In the genomic region with DNA sequence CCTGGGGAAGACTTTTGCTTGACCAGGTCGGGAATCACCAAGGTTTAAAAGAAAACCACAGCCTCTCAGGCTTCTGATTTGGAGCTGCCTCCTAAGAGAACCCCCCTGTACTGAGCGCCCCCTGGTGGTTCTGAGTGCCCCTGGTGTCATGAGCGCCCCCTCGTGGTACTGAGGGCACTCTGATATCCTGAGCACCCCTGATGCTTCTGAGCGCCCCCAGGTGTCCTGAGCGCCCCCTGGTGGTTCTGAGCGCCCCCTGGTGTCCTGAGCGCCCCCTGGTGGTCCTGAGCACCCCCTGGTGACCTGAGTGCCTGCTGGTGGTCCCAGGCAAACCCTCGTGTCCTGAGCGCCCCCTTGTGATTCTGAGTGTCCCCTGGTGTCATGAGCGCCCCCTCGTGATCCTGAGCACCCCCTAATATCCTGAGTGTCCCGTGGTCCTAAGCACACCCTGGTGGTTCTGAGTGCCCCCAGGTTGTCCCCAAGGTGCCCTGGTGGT, we compare ENCODE assay signal across 7 cellular contexts.
DNase-seq lines count a peak whose midpoint lies in the region; ATAC-seq and TF ChIP-seq lines count a peak whose summit lies in the region.
"Not testable (repeated sequence)": the region's sequence is repeated elsewhere in the genome, so short reads cannot be mapped to it uniquely, and the experiment has no call there.

No MANE protein-coding gene starts in this region.

- H3K4me1 ChIP-seq in lower lobe of right lung: not testable (repeated sequence)

- H3K4me3 ChIP-seq in brain microvascular endothelial cell (ENCODE audit: low read depth, low read length); lower lobe of right lung: not testable (repeated sequence)

- not testable (repeated sequence) for H3K27me3 ChIP-seq in brain microvascular endothelial cell (replicated peaks)
- peaks cover 13% of the 10 kb centered on the region for H3K27me3 ChIP-seq in lower lobe of right lung (ENCODE audit: low read depth)

- ATAC-seq in lower lobe of right lung: not testable (repeated sequence)

- in situ Hi-C loops in brain microvascular endothelial cell (cut with HindIII; ENCODE audit: low pct_ligation_motif_present, low sequenced_read_pairs): not testable (repeated sequence)

- peak; percentile 21 for DNase-seq in NCI-H146 (lab: John Stamatoyannopoulos, UW)
- peak; percentile 40 for DNase-seq in activated T-cell treated with anti-CD3 and anti-CD28 coated beads for 4 hours
- DNase-seq in brain microvascular endothelial cell: not testable (repeated sequence)
- peak; percentile 54 for DNase-seq in lower lobe of right lung
- DNase-seq in stimulated activated CD4-positive, alpha-beta T cell treated with anti-CD3 and anti-CD28 coated beads, Interleukin-4, amount 100 ng/mL, for 24 hours: peak; percentile 79

- not testable (repeated sequence) for H3K9me3 ChIP-seq in lower lobe of right lung

- TF ChIP-seq CTCF in GM12872 (IDR thresholded peaks at IDR 0.05; ENCODE audit: insufficient read depth, low read depth, low read length) (peak; percentile 82), VCaP (conservative IDR thresholded peaks at IDR 0.05) (peak; percentile 31; the same call in 1 of the 2 replicates), brain microvascular endothelial cell (IDR thresholded peaks at IDR 0.05; ENCODE audit: low read depth, low read length, missing control alignments) (peak; percentile 31), lower lobe of right lung (IDR thresholded peaks at IDR 0.05) (peak; percentile 48)

- intact Hi-C loops in lower lobe of right lung (cut with DNase I): not testable (repeated sequence)

- H3K27ac ChIP-seq in VCaP, brain microvascular endothelial cell, lower lobe of right lung: not testable (repeated sequence)

- not testable (repeated sequence) for H3K36me3 ChIP-seq in brain microvascular endothelial cell (replicated peaks); lower lobe of right lung

Comparison
In these comparisons a context has a peak if more than half of its experiments do, and no peak if none do; other contexts are left out.
1. CTCF ChIP-seq: peak in every context shown above with its lines; median percentile 82 in GM12872; 48 in lower lobe of right lung; 31 in VCaP; 31 in brain microvascular endothelial cell.